In the genomic region with DNA sequence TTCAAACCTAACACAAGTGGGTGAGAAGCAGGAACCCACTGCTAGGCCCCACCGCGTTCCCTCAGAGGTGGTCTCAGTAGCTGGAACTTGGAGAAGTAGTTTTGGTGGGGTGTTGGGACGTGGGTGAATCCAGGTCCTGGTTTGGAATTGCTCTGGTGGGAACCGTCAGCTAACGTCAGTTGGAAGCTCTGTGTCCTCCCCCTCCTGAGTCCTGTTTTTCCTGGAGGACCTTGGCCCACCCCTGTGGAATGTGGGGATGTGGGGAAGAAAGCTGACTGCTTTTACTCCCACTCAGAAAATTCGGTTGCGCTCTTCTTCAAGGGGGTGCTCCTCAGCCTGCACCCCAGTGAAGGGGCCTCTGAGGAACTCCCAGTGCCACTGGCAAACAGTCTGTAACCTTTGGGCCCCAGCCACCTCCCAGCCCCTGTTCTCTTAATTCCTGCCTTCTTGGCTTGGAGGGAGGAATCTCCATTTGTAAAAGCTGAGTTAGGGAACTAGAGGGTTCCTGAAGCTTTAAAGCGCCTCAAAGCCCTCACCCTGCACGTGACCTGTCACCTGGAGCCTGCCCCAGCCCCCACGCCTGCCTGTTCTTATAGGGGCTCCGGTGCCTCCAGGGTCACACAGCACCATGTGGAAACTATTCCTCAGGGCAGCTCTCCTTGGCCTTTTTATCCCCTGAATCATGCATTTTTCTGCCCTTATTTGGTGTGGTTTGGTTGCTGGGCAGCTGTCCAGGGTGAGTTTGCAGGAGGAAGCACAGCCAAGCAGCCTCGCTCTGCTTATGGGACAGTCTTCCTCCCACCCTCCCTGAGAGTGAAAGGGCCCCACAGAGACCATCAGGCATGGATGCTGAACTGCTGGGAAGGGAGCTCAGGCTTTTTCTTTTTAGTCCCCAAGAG, we compare ENCODE assay signal across 8 cellular contexts. TPM values are rescaled to one million over a fixed set of nuclear protein-coding genes. Genes with fewer than 3 reads are reported as not detected.
A peak's percentile ranks its signal among the peaks of the same experiment; 100 is the strongest.
DNase-seq lines count a peak whose midpoint lies in the region; ATAC-seq and TF ChIP-seq lines count a peak whose summit lies in the region.

No MANE protein-coding gene starts in this region.

- H3K36me3 Mint-ChIP-seq in nephron progenitor cell (ENCODE audit: low read depth), result peaks cover 15% of the 10 kb centered on the region
- H3K36me3 Mint-ChIP-seq in activated CD4-positive, alpha-beta T cell treated with anti-CD3 and anti-CD28 coated beads, Interleukin-2, amount 10 ng/mL, durations not matched to agents 7 days and 5 days (ENCODE audit: low read depth), result no peaks in the 10 kb centered on the region

- peak; percentile 34 for DNase-seq in DMS 273 treated with DMSO at 0.1 percent for 48 hours (lab: John Stamatoyannopoulos, UW)
- DNase-seq in T1000 (lab: John Stamatoyannopoulos, UW), result peak; percentile 89
- peak; percentile 100 for DNase-seq in fibroblast of peridontal ligament (ENCODE audit: extremely low read depth)
- DNase-seq in nephron progenitor cell, result peak; percentile 54
- DNase-seq in NCI-H2029 (lab: John Stamatoyannopoulos, UW), result no peak
- DNase-seq in activated CD4-positive, alpha-beta T cell treated with anti-CD3 and anti-CD28 coated beads, Interleukin-2, amount 10 ng/mL, durations not matched to agents 7 days and 5 days, result no peak

- CTCF ChIA-PET in activated CD4-positive, alpha-beta T cell treated with anti-CD3 and anti-CD28 coated beads, Interleukin-2, amount 10 ng/mL, durations not matched to agents 7 days and 5 days (lab: Charles Lee), result interaction anchor here (0.6 to 2.0 kb wide), 15 partner anchors 8 to 338 kb away, joined by 3 to 7 read pairs (median 3); no protein-coding TSS in a partner anchor

- POLR2A ChIA-PET in activated CD4-positive, alpha-beta T cell treated with anti-CD3 and anti-CD28 coated beads, Interleukin-2, amount 10 ng/mL, durations not matched to agents 7 days and 5 days (lab: Charles Lee), result interaction anchor here (0.6 kb wide), 1 partner anchor 117 kb away, joined by 3 read pairs; no protein-coding TSS in a partner anchor

- peaks cover 74% of the 10 kb centered on the region for H3K4me1 Mint-ChIP-seq in nephron progenitor cell
- peaks cover 7% of the 10 kb centered on the region for H3K4me1 Mint-ChIP-seq in activated CD4-positive, alpha-beta T cell treated with anti-CD3 and anti-CD28 coated beads, Interleukin-2, amount 10 ng/mL, durations not matched to agents 7 days and 5 days

- ATAC-seq in HG03460 (IDR thresholded peaks at IDR 0.05; ENCODE audit: unreplicated experiment) (no peak), GM21737 (IDR thresholded peaks at IDR 0.05; ENCODE audit: unreplicated experiment) (no peak)

- H3K27me3 Mint-ChIP-seq in nephron progenitor cell (ENCODE audit: low read depth, poor library complexity), result peaks cover 3% of the 10 kb centered on the region
- H3K27me3 Mint-ChIP-seq in activated CD4-positive, alpha-beta T cell treated with anti-CD3 and anti-CD28 coated beads, Interleukin-2, amount 10 ng/mL, durations not matched to agents 7 days and 5 days, result peaks cover 4% of the 10 kb centered on the region

- peak overlapping the region; percentile 34 for H3K4me3 Mint-ChIP-seq in nephron progenitor cell
- H3K4me3 Mint-ChIP-seq in activated CD4-positive, alpha-beta T cell treated with anti-CD3 and anti-CD28 coated beads, Interleukin-2, amount 10 ng/mL, durations not matched to agents 7 days and 5 days, result no peak overlapping the region

- H3K27ac Mint-ChIP-seq in nephron progenitor cell, result peak overlapping the region; percentile 99
- H3K27ac Mint-ChIP-seq in activated CD4-positive, alpha-beta T cell treated with anti-CD3 and anti-CD28 coated beads, Interleukin-2, amount 10 ng/mL, durations not matched to agents 7 days and 5 days, result no peak overlapping the region

- TF ChIP-seq CTCF in nephron progenitor cell (IDR thresholded peaks at IDR 0.05), result no peak

- no peaks in the 10 kb centered on the region for H3K9me3 Mint-ChIP-seq in nephron progenitor cell
- H3K9me3 Mint-ChIP-seq in activated CD4-positive, alpha-beta T cell treated with anti-CD3 and anti-CD28 coated beads, Interleukin-2, amount 10 ng/mL, durations not matched to agents 7 days and 5 days, result no peaks in the 10 kb centered on the region

RNA-seq across cellular contexts. Expression of a gene that starts 16.2 kb away (rescaled TPM):
- total RNA-seq in activated CD4-positive, alpha-beta T cell treated with anti-CD3 and anti-CD28 coated beads, Interleukin-2, amount 10 ng/mL, durations not matched to agents 7 days and 5 days, result 10 to 100 TPM; 16.4 to 18.8 TPM

RNA-seq across cellular contexts. Expression of a gene that starts 32.9 kb away (rescaled TPM):
- under 1 TPM; 0.73 to 0.97 TPM for total RNA-seq in activated CD4-positive, alpha-beta T cell treated with anti-CD3 and anti-CD28 coated beads, Interleukin-2, amount 10 ng/mL, durations not matched to agents 7 days and 5 days

RNA-seq across cellular contexts. Expression of a gene that starts 42.2 kb away (rescaled TPM):
- 10 to 100 TPM; 72.5 to 86.1 TPM for total RNA-seq in activated CD4-positive, alpha-beta T cell treated with anti-CD3 and anti-CD28 coated beads, Interleukin-2, amount 10 ng/mL, durations not matched to agents 7 days and 5 days

RNA-seq across cellular contexts. Expression of a gene that starts 47.1 kb away (rescaled TPM):
- 10 to 100 TPM; 56.7 to 62.3 TPM for total RNA-seq in activated CD4-positive, alpha-beta T cell treated with anti-CD3 and anti-CD28 coated beads, Interleukin-2, amount 10 ng/mL, durations not matched to agents 7 days and 5 days

RNA-seq across cellular contexts. Expression of a gene that starts 57.7 kb away (rescaled TPM):
- total RNA-seq in activated CD4-positive, alpha-beta T cell treated with anti-CD3 and anti-CD28 coated beads, Interleukin-2, amount 10 ng/mL, durations not matched to agents 7 days and 5 days, result 10 to 100 TPM; 17.4 to 18.5 TPM

Comparison
In these comparisons a context has a peak if more than half of its experiments do, and no peak if none do; other contexts are left out.
1. DNase-seq: peak in DMS 273 treated with DMSO at 0.1 percent for 48 hours (single experiment), T1000 (single experiment), fibroblast of peridontal ligament (single experiment) and nephron progenitor cell (single experiment); none in NCI-H2029 (single experiment) and activated CD4-positive, alpha-beta T cell treated with anti-CD3 and anti-CD28 coated beads, Interleukin-2, amount 10 ng/mL, durations not matched to agents 7 days and 5 days (single experiment).